In the genomic region with DNA sequence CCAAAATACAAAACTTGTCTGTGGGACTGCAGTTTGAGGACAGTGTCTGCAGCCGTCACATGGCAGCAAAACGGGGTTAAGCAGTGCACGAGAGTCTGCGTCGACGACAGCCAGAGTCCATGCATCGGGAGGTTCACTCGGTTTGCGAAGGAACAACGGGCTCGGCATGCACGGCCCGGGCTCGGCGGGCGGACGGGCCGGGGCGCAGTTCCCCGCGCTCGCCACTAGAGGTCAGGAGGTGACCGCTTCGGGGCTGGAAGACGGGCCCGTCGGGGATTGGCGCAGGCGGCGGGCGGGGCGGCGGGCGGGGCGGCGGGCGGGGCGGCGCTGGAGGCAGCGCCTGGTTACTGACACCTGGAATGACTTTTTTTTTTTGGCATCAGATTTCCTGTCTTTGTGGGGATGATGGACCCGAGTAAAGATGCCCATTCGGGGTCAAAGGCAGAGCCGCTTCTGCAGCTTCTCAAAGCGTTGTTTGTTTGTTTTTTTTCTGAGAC, we compare ENCODE assay signal across 8 cellular contexts. TPM values are rescaled to one million over a fixed set of nuclear protein-coding genes. Genes with fewer than 3 reads are reported as not detected.
A peak's percentile ranks its signal among the peaks of the same experiment; 100 is the strongest.
DNase-seq lines count a peak whose midpoint lies in the region; ATAC-seq and TF ChIP-seq lines count a peak whose summit lies in the region.

No MANE protein-coding gene starts in this region.

- H3K27me3 ChIP-seq in stomach = no peaks in the 10 kb centered on the region

- H3K36me3 Mint-ChIP-seq in activated T-helper 17 cell treated with anti-CD3 and anti-CD28 coated beads, Interleukin-2, amount 50 U/mL, for 72 hours (ENCODE audit: low read depth) = no peaks in the 10 kb centered on the region

- H3K4me3 Mint-ChIP-seq in activated T-helper 17 cell treated with anti-CD3 and anti-CD28 coated beads, Interleukin-2, amount 50 U/mL, for 72 hours = no peak overlapping the region

- no peak overlapping the region for H3K27ac Mint-ChIP-seq in activated T-helper 17 cell treated with anti-CD3 and anti-CD28 coated beads, Interleukin-2, amount 50 U/mL, for 72 hours

- DNase-seq in G401 (ENCODE audit: low spot score) (peak; percentile 73), HT1080 (ENCODE audit: low read depth) (peak; percentile 52), RWPE1 (ENCODE audit: low spot score) (peak; percentile 84), fibroblast of the aortic adventitia (ENCODE audit: low read depth) (peak; percentile 50), non-pigmented ciliary epithelial cell (ENCODE audit: low read depth) (peak; percentile 8), stomach (peak; percentile 89)

- H3K27me3 Mint-ChIP-seq in activated T-helper 17 cell treated with anti-CD3 and anti-CD28 coated beads, Interleukin-2, amount 50 U/mL, for 72 hours = peaks cover 4% of the 10 kb centered on the region

- H3K4me3 ChIP-seq in fibroblast of the aortic adventitia (ENCODE audit: low read depth, low read length) = no peak overlapping the region
- no peak overlapping the region for H3K4me3 ChIP-seq in stomach

- peak; percentile 92 for TF ChIP-seq CTCF in RWPE1 (conservative IDR thresholded peaks at IDR 0.05; ENCODE audit: low read depth)
- TF ChIP-seq CTCF in fibroblast of the aortic adventitia (IDR thresholded peaks at IDR 0.05; ENCODE audit: insufficient read depth, low read length) = peak; percentile 66
- peak in 5 of 7 experiments; percentile 84 to 99 (median 89) for TF ChIP-seq CTCF in stomach (IDR thresholded peaks at IDR 0.05)

- in situ Hi-C loops in G401 (cut with HindIII; ENCODE audit: low sequenced_read_pairs) = no loop called here

- 1 to 3% (median 2%) methylated on average over 24 to 44 of the region's 44 CpGs for WGBS in stomach, 5 donors

- CTCF ChIA-PET in RWPE1 (lab: Yijun Ruan, JAX) = interaction anchor here (0.7 to 0.8 kb wide), 3 partner anchors 29 to 379 kb away, joined by 3 to 5 read pairs (median 4); no protein-coding TSS in a partner anchor

- H3K4me1 Mint-ChIP-seq in activated T-helper 17 cell treated with anti-CD3 and anti-CD28 coated beads, Interleukin-2, amount 50 U/mL, for 72 hours = no peaks in the 10 kb centered on the region

- TF ChIP-seq EP300 in stomach (IDR thresholded peaks at IDR 0.05) = no peak

- peak; percentile 93 for ATAC-seq in activated T-helper 17 cell treated with anti-CD3 and anti-CD28 coated beads, Interleukin-2, amount 50 U/mL, for 72 hours (replicated peaks)
- ATAC-seq in GM19023 (IDR thresholded peaks at IDR 0.05; ENCODE audit: unreplicated experiment) = no peak

- H3K27ac ChIP-seq in RWPE1 (no peak overlapping the region), stomach (no peak overlapping the region)

- H3K4me1 ChIP-seq in stomach = peaks cover 0 to 12% (median 7%) of the 10 kb centered on the region in 4 donors

- no peaks in the 10 kb centered on the region for H3K9me3 Mint-ChIP-seq in activated T-helper 17 cell treated with anti-CD3 and anti-CD28 coated beads, Interleukin-2, amount 50 U/mL, for 72 hours

- intact Hi-C loops in stomach (cut with DNase I; ENCODE audit: low total_unique reads) = no loop called here

- no peak for TF ChIP-seq POLR2A in stomach (IDR thresholded peaks at IDR 0.05)

- POLR2A ChIA-PET in RWPE1 (lab: Yijun Ruan, JAX; ENCODE audit: low non-redundant PET) = no interaction called here

- H3K9me3 ChIP-seq in stomach = no peaks in the 10 kb centered on the region

- H3K36me3 ChIP-seq in stomach = peaks cover 0 to 24% (median 3%) of the 10 kb centered on the region in 4 donors

RNA-seq across cellular contexts. Expression of a gene that starts 6.5 kb away (rescaled TPM):
- total RNA-seq in G401 (2014; rRNA removed; shearing (Covaris generic)) = not detected in 2 replicates
- not detected in 2 replicates for total RNA-seq in HT1080 (2014; rRNA removed; shearing (Covaris generic))
- polyA plus RNA-seq in HT1080 (2015; cell fraction: cytosol; rRNA removed) = not detected in 2 replicates
- polyA plus RNA-seq in HT1080 (2015; cell fraction: nucleus; rRNA removed) = not detected in 2 replicates
- total RNA-seq in activated T-helper 17 cell treated with anti-CD3 and anti-CD28 coated beads, Interleukin-2, amount 50 U/mL, for 72 hours = not detected
- not detected in 2 replicates for total RNA-seq in fibroblast of the aortic adventitia (ENCODE audit: low replicate concordance)
- not detected for total RNA-seq in stomach
- not detected for polyA plus RNA-seq in stomach

RNA-seq across cellular contexts. Expression of a gene that starts 37.6 kb away (rescaled TPM):
- not detected in 2 replicates for total RNA-seq in G401 (2014; rRNA removed; shearing (Covaris generic))
- total RNA-seq in HT1080 (2014; rRNA removed; shearing (Covaris generic)) = not detected in 2 replicates
- 0.01 TPM in 1 of 2 replicates, not detected in the other for polyA plus RNA-seq in HT1080 (2015; cell fraction: cytosol; rRNA removed)
- polyA plus RNA-seq in HT1080 (2015; cell fraction: nucleus; rRNA removed) = not detected in 2 replicates
- total RNA-seq in activated T-helper 17 cell treated with anti-CD3 and anti-CD28 coated beads, Interleukin-2, amount 50 U/mL, for 72 hours = 1 to 10 TPM in 1 of 2 donors, under 1 TPM in 1; 0.45 to 1.3 TPM
- not detected in 2 replicates for total RNA-seq in fibroblast of the aortic adventitia (ENCODE audit: low replicate concordance)
- total RNA-seq in stomach = 10 to 100 TPM in 1 of 5 donors, 1 to 10 TPM in 3, under 1 TPM in 1; 0.45 to 11.7 (median 5.1) TPM
- polyA plus RNA-seq in stomach = 1 to 10 TPM; 1.5 to 3.8 (median 1.8) TPM

Comparison
In these comparisons a context has a peak if more than half of its experiments do, and no peak if none do; other contexts are left out.
1. DNase-seq: peak in every context shown above with its lines; median percentile 89 in stomach; 84 in RWPE1; 73 in G401; 52 in HT1080; 50 in fibroblast of the aortic adventitia; 8 in non-pigmented ciliary epithelial cell.